Comparison of ENCODE assay signal across 22 cellular contexts in the genomic region with DNA sequence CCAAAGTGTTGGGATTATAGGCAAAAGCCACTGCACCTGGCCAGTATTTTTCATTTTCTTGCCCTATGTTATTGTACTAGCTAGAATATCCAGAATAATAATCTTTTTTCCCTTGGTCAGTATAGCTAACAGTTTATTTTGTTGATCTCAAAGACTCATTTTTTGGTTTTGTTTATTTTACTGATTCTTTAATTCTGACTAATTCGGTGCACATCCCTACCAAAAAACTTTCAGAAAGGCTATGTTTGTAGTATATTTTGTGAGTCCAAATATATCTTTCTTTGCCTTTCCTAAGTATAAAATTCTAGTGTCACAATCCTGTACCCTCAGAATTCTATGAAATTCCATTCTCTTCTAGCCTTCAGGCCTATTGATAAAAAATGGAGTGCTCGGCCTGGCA.
"Had no signal": no experiment of that assay in that cellular context is flagged by ENCODE, and none has a peak within 500 bp of the region (broad histone marks: within the 10 kb centered on the region; RNA-seq: fewer than 3 reads in every experiment).

No MANE protein-coding gene starts in this region.

- ATAC-seq: Panc1, SK-N-SH treated with all-trans-retinoic acid at 6 μM for 48 hours had no signal

- DNase-seq: Karpas-422, KG1, MG63, NCI-H1092, NCI-H1105 treated with DMSO at 0.1 percent for 48 hours, NCI-H1417 treated with DMSO at 0.1 percent for 48 hours, NCI-H146, NCI-H1694 treated with DMSO at 0.1 percent for 48 hours, NCI-H1930, NCI-H2081, NCI-H2107, NCI-H2227 treated with DMSO at 0.1 percent for 48 hours, NCI-H524, NCI-H526 treated with DMSO at 0.1 percent for 48 hours, NCI-H774, SHP77, SJCRH30, T-helper 1 cell had no signal

- H3K36me3 ChIP-seq: MG63, SJCRH30 had no signal

- H3K4me1 ChIP-seq: SJCRH30 had no signal

- H3K27me3 ChIP-seq: MG63, SJCRH30 had no signal

- H3K27ac ChIP-seq: HL-60, RWPE1, SJCRH30 had no signal

- H3K4me3 ChIP-seq: MG63, SJCRH30 had no signal

- H3K9me3 ChIP-seq: MG63, SJCRH30 had no signal
